ENCODE assay signal across 30 cellular contexts in genomic region chr16:17463335-17463734, GRCh38. TPM values are rescaled to one million over a fixed set of nuclear protein-coding genes. Genes with fewer than 3 reads are reported as not detected.
DNase-seq lines count a peak whose midpoint lies in the region; ATAC-seq and TF ChIP-seq lines count a peak whose summit lies in the region.
"Had no signal": no experiment of that assay in that cellular context is flagged by ENCODE, and none has a peak within 500 bp of the region (broad histone marks: within the 10 kb centered on the region; RNA-seq: fewer than 3 reads in every experiment).

No MANE protein-coding gene starts in this region.

- 98 to 100% methylated on average over 2 of the region's 2 CpGs for WGBS in GM23248 (ENCODE audit: low coverage in 1 of 2, low lambda C conversion rate in 2 of 2, missing lambda C conversion rate in 2 of 2), 2 experiments

- no peaks in the 10 kb centered on the region for H3K27me3 ChIP-seq in HL-60 (ENCODE audit: insufficient read depth, poor library complexity, severe bottlenecking)
- no peaks in the 10 kb centered on the region for H3K27me3 ChIP-seq in neutrophil
- H3K27me3 ChIP-seq in GM23248 (replicated peaks; ENCODE audit: insufficient read depth), result no peaks in the 10 kb centered on the region
- H3K27me3 ChIP-seq: cardiac muscle cell, esophagus muscularis mucosa, ovary, tibial artery had no signal

- peaks cover 100% of the 10 kb centered on the region for H3K79me2 ChIP-seq in GM23248 (ENCODE audit: insufficient read depth)

- intact Hi-C loops in activated B cell treated with CpG ODN at 0.5 μM for 24 hours (cut with micrococcal nuclease), result no loop called here

- H3K9ac ChIP-seq in GM23248, result no peak overlapping the region

- POLR2A ChIA-PET in activated B cell treated with CpG ODN at 0.5 μM for 24 hours (lab: Charles Lee), result interaction anchor here (1.0 to 1.3 kb wide), 4 partner anchors 14 to 92 kb away, joined by 3 to 4 read pairs (median 3); no protein-coding TSS in a partner anchor

- H3K9me3 ChIP-seq in neutrophil (no peaks in the 10 kb centered on the region), GM23248 (ENCODE audit: low read depth) (no peaks in the 10 kb centered on the region)
- H3K9me3 ChIP-seq: esophagus muscularis mucosa, ovary, stomach, tibial artery had no signal

- H3K36me3 Mint-ChIP-seq in activated T-cell treated with anti-CD3 and anti-CD28 coated beads, Interleukin-2, amount 50 U/mL, for 72 hours (ENCODE audit: insufficient read depth in 2 of 2), result peaks cover 0 to 5% of the 10 kb centered on the region in 2 donors
- H3K36me3 Mint-ChIP-seq in activated B cell treated with CpG ODN at 0.5 μM for 24 hours (ENCODE audit: low read depth), result peaks cover 19% of the 10 kb centered on the region

- peaks cover 5% of the 10 kb centered on the region for H4K20me1 ChIP-seq in GM23248 (ENCODE audit: insufficient read depth)

- H3K9me3 Mint-ChIP-seq in activated T-cell treated with anti-CD3 and anti-CD28 coated beads, Interleukin-2, amount 50 U/mL, for 72 hours, result no peaks in the 10 kb centered on the region
- H3K9me3 Mint-ChIP-seq in activated B cell treated with CpG ODN at 0.5 μM for 24 hours, result no peaks in the 10 kb centered on the region
- H3K9me3 Mint-ChIP-seq: endodermal cell, nephron had no signal

- in situ Hi-C loops in GM23248 (cut with MboI), result loop anchor here (10.0 to 25.0 kb wide), 3 partner anchors 189 to 601 kb away; no protein-coding TSS in a partner anchor

- DNase-seq in activated T-cell treated with anti-CD3 and anti-CD28 coated beads, Interleukin-2, amount 50 U/mL, for 72 hours, result no peak
- DNase-seq in activated T-cell treated with anti-CD3 and anti-CD28 coated beads, Interleukin-2, amount 50 U/mL, for 48 hours, result no peak
- DNase-seq in HL-60 (ENCODE audit: low read depth in 1 of 2, low spot score in 1 of 2), result no peak
- DNase-seq in activated B cell treated with CpG ODN at 0.5 μM for 24 hours, result no peak
- no peak for DNase-seq in coronary artery (ENCODE audit: low spot score)
- DNase-seq in mesenteric fat pad (ENCODE audit: low spot score), result no peak
- DNase-seq in GM23248, result no peak
- DNase-seq: ACHN; activated CD4-positive, alpha-beta T cell treated with anti-CD3 and anti-CD28 coated beads for 48 hours; activated naive CD4-positive, alpha-beta T cell treated with Interleukin-2 at 50 U/mL for 16 hours; aorta; cortex of kidney; endodermal cell; foreskin melanocyte; hippocampal formation; left ventricle myocardium superior; midbrain; NCI-H2081; NCI-H345; ovary; SHP77; stimulated activated CD4-positive, alpha-beta T cell treated with anti-CD3 and anti-CD28 coated beads, Interleukin-4, amount 100 ng/mL, for 24 hours; stomach; tibial artery had no signal

- no peak overlapping the region for H3K4me3 Mint-ChIP-seq in activated T-cell treated with anti-CD3 and anti-CD28 coated beads, Interleukin-2, amount 50 U/mL, for 72 hours
- H3K4me3 Mint-ChIP-seq in activated B cell treated with CpG ODN at 0.5 μM for 24 hours, result no peak overlapping the region
- H3K4me3 Mint-ChIP-seq: endodermal cell, nephron had no signal

- H3K27ac Mint-ChIP-seq in activated T-cell treated with anti-CD3 and anti-CD28 coated beads, Interleukin-2, amount 50 U/mL, for 72 hours, result no peak overlapping the region
- H3K27ac Mint-ChIP-seq in activated B cell treated with CpG ODN at 0.5 μM for 24 hours, result peak overlapping the region; percentile 75
- H3K27ac Mint-ChIP-seq: endodermal cell, nephron had no signal

- H3F3A ChIP-seq in GM23248 (ENCODE audit: insufficient read depth), result peaks cover 18% of the 10 kb centered on the region; the same call in 1 of the 2 replicates

- peak; percentile 45 to 61 for ATAC-seq in activated T-cell treated with anti-CD3 and anti-CD28 coated beads, Interleukin-2, amount 50 U/mL, for 72 hours (replicated peaks in 1 of 2)
- peak; percentile 20 for ATAC-seq in activated B cell treated with CpG ODN at 0.5 μM for 24 hours (ENCODE audit: low read depth)
- ATAC-seq: HCT116, left ventricle myocardium superior had no signal

- no peak overlapping the region for H2AFZ ChIP-seq in GM23248

- no peak overlapping the region for H3K4me3 ChIP-seq in HL-60 (replicated peaks; ENCODE audit: insufficient read depth, low read length)
- no peak overlapping the region for H3K4me3 ChIP-seq in neutrophil (ENCODE audit: low read depth in 1 of 2, low read length in 1 of 2)
- no peak overlapping the region for H3K4me3 ChIP-seq in coronary artery
- no peak overlapping the region for H3K4me3 ChIP-seq in GM23248
- H3K4me3 ChIP-seq: cardiac muscle cell, esophagus muscularis mucosa, ovary, stomach, tibial artery had no signal

- CTCF ChIA-PET in activated B cell treated with CpG ODN at 0.5 μM for 24 hours (lab: Charles Lee), result interaction anchor here (1.5 to 2.8 kb wide), 3 partner anchors 11 to 160 kb away, joined by 5 to 10 read pairs (median 5); no protein-coding TSS in a partner anchor

- H3K36me3 ChIP-seq in neutrophil (no peaks in the 10 kb centered on the region), GM23248 (ENCODE audit: low read depth) (no peaks in the 10 kb centered on the region)
- H3K36me3 ChIP-seq: cardiac muscle cell, esophagus muscularis mucosa, ovary, stomach, tibial artery had no signal

- no peak for TF ChIP-seq CTCF in HL-60 (IDR thresholded peaks at IDR 0.05; ENCODE audit: insufficient read depth, low read length)
- TF ChIP-seq CTCF in activated B cell treated with CpG ODN at 0.5 μM for 24 hours (IDR thresholded peaks at IDR 0.05), result no peak
- TF ChIP-seq CTCF in neutrophil (IDR thresholded peaks at IDR 0.05), result no peak
- no peak for TF ChIP-seq CTCF in coronary artery (IDR thresholded peaks at IDR 0.05)

- peaks cover under 1% of the 10 kb centered on the region for H3K27me3 Mint-ChIP-seq in activated T-cell treated with anti-CD3 and anti-CD28 coated beads, Interleukin-2, amount 50 U/mL, for 72 hours (ENCODE audit: low read depth)
- H3K27me3 Mint-ChIP-seq in activated B cell treated with CpG ODN at 0.5 μM for 24 hours, result no peaks in the 10 kb centered on the region

- no peaks in the 10 kb centered on the region for H3K9me2 ChIP-seq in GM23248 (ENCODE audit: insufficient read depth)

- H3K27ac ChIP-seq in HL-60 (replicated peaks) (peak overlapping the region; percentile 85), neutrophil (peak overlapping the region; percentile 2), coronary artery (no peak overlapping the region), GM23248 (no peak overlapping the region)
- H3K27ac ChIP-seq: C4-2B, cardiac muscle cell, esophagus muscularis mucosa, ovary, stomach, tibial artery had no signal

- H3K4me1 ChIP-seq in neutrophil (ENCODE audit: control insufficient read depth in 1 of 2, insufficient read depth in 1 of 2, low read depth in 1 of 2, low read length in 1 of 2) (peaks cover 33 to 78% of the 10 kb centered on the region in 2 experiments), GM23248 (ENCODE audit: insufficient read depth) (peaks cover 17% of the 10 kb centered on the region)

- H3K4me1 Mint-ChIP-seq in activated T-cell treated with anti-CD3 and anti-CD28 coated beads, Interleukin-2, amount 50 U/mL, for 72 hours (ENCODE audit: low read depth), result peaks cover 54% of the 10 kb centered on the region
- peaks cover 72% of the 10 kb centered on the region for H3K4me1 Mint-ChIP-seq in activated B cell treated with CpG ODN at 0.5 μM for 24 hours

- no peak overlapping the region for H3K4me2 ChIP-seq in GM23248 (ENCODE audit: unreplicated experiment)

RNA-seq across cellular contexts. Expression of gene XYLT1, which starts 7.4 kb away (rescaled TPM):
- 10 to 100 TPM; 17.1 to 17.9 TPM for total RNA-seq in activated T-cell treated with anti-CD3 and anti-CD28 coated beads, Interleukin-2, amount 50 U/mL, for 72 hours
- total RNA-seq in activated B cell treated with CpG ODN at 0.5 μM for 24 hours, result 14.9 and 17.0 TPM in 2 replicates
- 59.1 TPM for total RNA-seq in mesenteric fat pad
- total RNA-seq in GM23248 (2014; rRNA removed; shearing (Covaris generic)), result 26.3 and 26.8 TPM in 2 replicates
- 4.1 and 4.5 TPM in 2 replicates for polyA plus RNA-seq in GM23248 (2016; fragmentation: Nextera tagmentation; extraction: Ambion mirVana)

Comparison
In these comparisons a context has a peak if more than half of its experiments do, and no peak if none do; other contexts are left out.
1. H3K27ac ChIP-seq: peak in HL-60 (single experiment) and neutrophil (single experiment); none in coronary artery (0 of 2) and GM23248 (single experiment).